8 cellular contexts compared by ENCODE assay signal in the genomic region with DNA sequence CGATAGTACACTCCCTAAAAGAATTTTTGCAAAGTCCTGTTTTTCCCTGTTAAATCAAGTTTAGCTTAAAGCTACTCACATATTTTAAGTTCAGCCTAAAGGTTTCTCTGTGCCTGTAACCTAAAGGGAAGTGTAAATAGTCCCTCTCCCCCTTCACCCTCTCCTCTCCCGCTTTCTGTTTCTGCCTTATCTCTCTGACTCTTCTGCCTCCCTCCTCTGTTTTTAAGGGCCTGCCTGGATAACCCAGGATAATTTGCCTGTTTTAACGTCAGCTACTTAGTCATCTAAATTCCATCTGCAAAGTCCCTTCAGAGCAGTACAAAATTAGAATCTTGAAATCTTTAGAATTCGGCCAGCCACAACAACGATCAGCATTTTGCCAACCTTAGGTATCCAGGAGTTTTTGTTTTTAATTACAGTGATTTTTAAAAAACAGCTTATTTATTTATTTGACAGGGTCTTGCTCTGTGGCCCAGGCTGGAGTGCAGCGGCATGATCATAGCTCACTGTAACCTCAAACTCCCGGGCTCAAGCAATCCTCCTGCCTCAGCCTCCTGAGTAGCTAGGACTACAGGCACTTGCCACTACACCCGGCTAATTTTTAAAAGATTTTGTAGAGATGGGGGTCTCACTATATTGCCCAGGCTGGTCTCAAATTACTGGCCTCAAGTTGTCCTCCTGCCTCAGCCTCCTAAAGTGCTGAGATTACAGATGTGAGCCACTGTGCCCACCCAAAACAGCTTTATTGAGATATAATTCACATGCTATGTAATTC.
DNase-seq lines count a peak whose midpoint lies in the region; ATAC-seq and TF ChIP-seq lines count a peak whose summit lies in the region.

No MANE protein-coding gene starts in this region.

- POLR2A ChIA-PET in CD4-positive, alpha-beta T cell (lab: Charles Lee), result interaction anchor here (0.8 to 2.5 kb wide), 8 partner anchors 11 to 124 kb away, joined by 3 to 48 read pairs (median 6); a partner anchor contains a TSS

- no peak for ATAC-seq in CD4-positive, alpha-beta T cell (ENCODE audit: poor library complexity)
- peak; percentile 29 for ATAC-seq in GM19463 (IDR thresholded peaks at IDR 0.05; ENCODE audit: unreplicated experiment)
- peak; percentile 38 for ATAC-seq in HG03521 (IDR thresholded peaks at IDR 0.05; ENCODE audit: unreplicated experiment)
- peak; percentile 67 for ATAC-seq in left ventricle myocardium superior
- ATAC-seq in activated CD4-positive, CD25-positive, alpha-beta regulatory T cell treated with anti-CD3 and anti-CD28 coated beads, Interleukin-2, amount 50 U/mL, for 24 hours, result no peak

- no peak for TF ChIP-seq POLR2A in sigmoid colon (IDR thresholded peaks at IDR 0.05)

- no peak overlapping the region for H3K27ac ChIP-seq in CD4-positive, alpha-beta T cell (ENCODE audit: low read depth, low read length)
- H3K27ac ChIP-seq in sigmoid colon, result peak overlapping the region; percentile 88 to 98 (median 91)

- H3K4me1 ChIP-seq in sigmoid colon, result peaks cover 0 to 22% (median 15%) of the 10 kb centered on the region in 4 donors

- no peaks in the 10 kb centered on the region for H3K27me3 Mint-ChIP-seq in CD4-positive, alpha-beta T cell
- peaks cover 14% of the 10 kb centered on the region for H3K27me3 Mint-ChIP-seq in activated T-helper 2 cell treated with anti-CD3 and anti-CD28 coated beads, Interferon-gamma antibody, Interleukin-2, Interleukin-4, amounts not matched to agents 10 μg/mL and 5 μg/mL and 100 μg/mL, durations not matched to agents 14 hours and 24 hours and 36 hours (ENCODE audit: low read depth)

- 62 to 71% methylated on average over 8 of the region's 8 CpGs for WGBS in sigmoid colon, 2 donors

- no peaks in the 10 kb centered on the region for H3K36me3 Mint-ChIP-seq in CD4-positive, alpha-beta T cell (ENCODE audit: low read depth)
- no peaks in the 10 kb centered on the region for H3K36me3 Mint-ChIP-seq in activated T-helper 2 cell treated with anti-CD3 and anti-CD28 coated beads, Interferon-gamma antibody, Interleukin-2, Interleukin-4, amounts not matched to agents 10 μg/mL and 5 μg/mL and 100 μg/mL, durations not matched to agents 14 hours and 24 hours and 36 hours (ENCODE audit: low read depth)

- intact Hi-C loops in CD4-positive, alpha-beta T cell (cut with DNase I, micrococcal nuclease), result loop anchor here (5.0 to 10.0 kb wide), 4 partner anchors 48 to 312 kb away; a partner anchor contains a TSS
- intact Hi-C loops in activated T-helper 2 cell treated with anti-CD3 and anti-CD28 coated beads, Interferon-gamma antibody, Interleukin-2, Interleukin-4, amounts not matched to agents 10 μg/mL and 5 μg/mL and 100 μg/mL, durations not matched to agents 14 hours and 24 hours and 36 hours (cut with micrococcal nuclease), result loop anchor here (5.0 kb wide), 2 partner anchors 85 to 330 kb away; no protein-coding TSS in a partner anchor
- intact Hi-C loops in left ventricle myocardium superior (cut with micrococcal nuclease), result loop anchor here (10.0 kb wide), 1 partner anchor 458 kb away; no protein-coding TSS in a partner anchor
- intact Hi-C loops in sigmoid colon (cut with DNase I), result loop anchor here (2.0 to 10.0 kb wide), 3 partner anchors 106 to 460 kb away; a partner anchor contains a TSS

- H3K4me3 Mint-ChIP-seq in CD4-positive, alpha-beta T cell, result peak overlapping the region; percentile 55
- H3K4me3 Mint-ChIP-seq in activated T-helper 2 cell treated with anti-CD3 and anti-CD28 coated beads, Interferon-gamma antibody, Interleukin-2, Interleukin-4, amounts not matched to agents 10 μg/mL and 5 μg/mL and 100 μg/mL, durations not matched to agents 14 hours and 24 hours and 36 hours (ENCODE audit: low read depth), result peak overlapping the region; percentile 48

- H3K4me1 Mint-ChIP-seq in CD4-positive, alpha-beta T cell (ENCODE audit: low read depth), result peaks cover 17% of the 10 kb centered on the region
- peaks cover 18% of the 10 kb centered on the region for H3K4me1 Mint-ChIP-seq in activated T-helper 2 cell treated with anti-CD3 and anti-CD28 coated beads, Interferon-gamma antibody, Interleukin-2, Interleukin-4, amounts not matched to agents 10 μg/mL and 5 μg/mL and 100 μg/mL, durations not matched to agents 14 hours and 24 hours and 36 hours (ENCODE audit: low read depth)

- no peaks in the 10 kb centered on the region for H3K27me3 ChIP-seq in CD4-positive, alpha-beta T cell (ENCODE audit: control insufficient read depth, insufficient read depth, low read length)
- no peaks in the 10 kb centered on the region for H3K27me3 ChIP-seq in sigmoid colon

- DNase-seq in CD4-positive, alpha-beta T cell, result no peak
- DNase-seq in activated T-helper 2 cell treated with anti-CD3 and anti-CD28 coated beads, Interferon-gamma antibody, Interleukin-2, Interleukin-4, amounts not matched to agents 10 μg/mL and 5 μg/mL and 100 μg/mL, durations not matched to agents 14 hours and 24 hours and 36 hours (ENCODE audit: low spot score), result no peak
- DNase-seq in left ventricle myocardium superior (no peak), sigmoid colon (peak; percentile 48), cerebellum (ENCODE audit: low spot score) (no peak)

- peak overlapping the region; percentile 75 for H3K27ac Mint-ChIP-seq in CD4-positive, alpha-beta T cell
- peak overlapping the region; percentile 79 for H3K27ac Mint-ChIP-seq in activated T-helper 2 cell treated with anti-CD3 and anti-CD28 coated beads, Interferon-gamma antibody, Interleukin-2, Interleukin-4, amounts not matched to agents 10 μg/mL and 5 μg/mL and 100 μg/mL, durations not matched to agents 14 hours and 24 hours and 36 hours

- H3K9me3 ChIP-seq in CD4-positive, alpha-beta T cell (ENCODE audit: control insufficient read depth, low read length), result no peaks in the 10 kb centered on the region
- H3K9me3 ChIP-seq in sigmoid colon, result no peaks in the 10 kb centered on the region

- H3K4me3 ChIP-seq in sigmoid colon, result peak overlapping the region; percentile 10 to 52 (median 44)

- H3K9me3 Mint-ChIP-seq in CD4-positive, alpha-beta T cell, result no peaks in the 10 kb centered on the region
- no peaks in the 10 kb centered on the region for H3K9me3 Mint-ChIP-seq in activated T-helper 2 cell treated with anti-CD3 and anti-CD28 coated beads, Interferon-gamma antibody, Interleukin-2, Interleukin-4, amounts not matched to agents 10 μg/mL and 5 μg/mL and 100 μg/mL, durations not matched to agents 14 hours and 24 hours and 36 hours

- TF ChIP-seq CTCF in CD4-positive, alpha-beta T cell (IDR thresholded peaks at IDR 0.05), result no peak
- TF ChIP-seq CTCF in sigmoid colon (IDR thresholded peaks at IDR 0.05), result no peak

- TF ChIP-seq EP300 in sigmoid colon (IDR thresholded peaks at IDR 0.05), result no peak

- CTCF ChIA-PET in CD4-positive, alpha-beta T cell (lab: Charles Lee), result interaction anchor here (0.6 to 4.1 kb wide), 34 partner anchors 8 to 1662 kb away, joined by 3 to 41 read pairs (median 4); a partner anchor contains a TSS

- peaks cover 17 to 39% (median 25%) of the 10 kb centered on the region in 4 donors for H3K36me3 ChIP-seq in sigmoid colon

Comparison
In these comparisons a context has a peak if more than half of its experiments do, and no peak if none do; other contexts are left out.
1. ATAC-seq: peak in GM19463 (single experiment), HG03521 (single experiment) and left ventricle myocardium superior (single experiment); none in CD4-positive, alpha-beta T cell (single experiment) and activated CD4-positive, CD25-positive, alpha-beta regulatory T cell treated with anti-CD3 and anti-CD28 coated beads, Interleukin-2, amount 50 U/mL, for 24 hours (0 of 2).